10 cellular contexts compared by ENCODE assay signal in the genomic region with DNA sequence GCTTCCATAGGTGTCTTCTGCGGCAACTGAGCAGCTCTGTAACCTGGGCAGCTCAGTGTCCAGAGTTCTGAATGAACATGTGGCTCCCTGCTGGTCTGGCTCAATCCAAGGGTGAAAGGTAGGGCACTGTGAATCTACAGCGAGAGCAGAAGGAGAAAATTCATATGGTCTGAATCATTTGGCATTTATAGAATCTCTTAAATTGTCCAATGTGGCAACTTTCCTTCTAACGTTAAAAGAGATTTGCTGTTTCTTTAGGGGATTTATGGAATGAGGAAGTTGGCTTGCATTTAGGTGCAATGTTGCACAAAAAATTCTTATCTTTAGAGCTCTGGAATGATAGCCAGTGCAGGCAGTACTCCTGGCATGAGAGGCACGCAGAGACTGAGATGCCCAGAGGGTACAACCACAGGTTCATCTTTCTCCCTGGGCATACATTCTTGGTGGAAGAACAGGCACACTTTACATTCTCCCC. TPM values are rescaled to one million over a fixed set of nuclear protein-coding genes. Genes with fewer than 3 reads are reported as not detected.
A peak's percentile ranks its signal among the peaks of the same experiment; 100 is the strongest.
DNase-seq lines count a peak whose midpoint lies in the region; ATAC-seq, FAIRE-seq and TF ChIP-seq lines count a peak whose summit lies in the region.
"Had no signal": no experiment of that assay in that cellular context is flagged by ENCODE, and none has a peak within 500 bp of the region (broad histone marks: within the 10 kb centered on the region; RNA-seq: fewer than 3 reads in every experiment).

No MANE protein-coding gene starts in this region.

- peak; percentile 92 for FAIRE-seq in H54 (lab: Jason Lieb, UNC)
- FAIRE-seq: GM18507 had no signal

- TF ChIP-seq POLR2A in H54 (IDR thresholded peaks at IDR 0.05; ENCODE audit: low read depth, low read length): no peak
- no peak for TF ChIP-seq POLR2A in gastrocnemius medialis (IDR thresholded peaks at IDR 0.05)

- DNase-seq in H54 (ENCODE audit: insufficient read length, low spot score) (no peak), SK-N-SH (peak; percentile 23), fibroblast of pulmonary artery (ENCODE audit: low read depth) (peak; percentile 88), gastrocnemius medialis (peak; percentile 27 to 54), NCI-H2081 (lab: John Stamatoyannopoulos, UW) (no peak), NCI-H1105 treated with DMSO at 0.1 percent for 48 hours (lab: John Stamatoyannopoulos, UW) (no peak)
- DNase-seq: stimulated activated CD4-positive, alpha-beta T cell treated with anti-CD3 and anti-CD28 coated beads, Interleukin-15, amount 100 ng/mL, for 24 hours had no signal

- TF ChIP-seq CTCF in SK-N-SH (IDR thresholded peaks at IDR 0.05): no peak
- TF ChIP-seq CTCF in fibroblast of pulmonary artery (IDR thresholded peaks at IDR 0.05; ENCODE audit: low read length, missing control alignments): no peak
- no peak for TF ChIP-seq CTCF in gastrocnemius medialis (IDR thresholded peaks at IDR 0.05 in 4 of 5, conservative IDR thresholded peaks at IDR 0.05 in 1 of 5)

- no peak overlapping the region; the same call in 1 of the 2 replicates for H3K9ac ChIP-seq in SK-N-SH

- 20% methylated on average over 4 of the region's 4 CpGs for WGBS in SK-N-SH (ENCODE audit: low lambda C conversion rate)

- peak overlapping the region in 1 of 2 experiments; percentile 9; a peak in 1 of 4 replicates for H3K4me3 ChIP-seq in SK-N-SH (ENCODE audit: low read depth in 2 of 2, low read length in 1 of 2)
- H3K4me3 ChIP-seq in fibroblast of pulmonary artery (replicated peaks; ENCODE audit: low read depth, low read length): no peak overlapping the region
- no peak overlapping the region for H3K4me3 ChIP-seq in gastrocnemius medialis

- peaks cover 96% of the 10 kb centered on the region for H3K79me2 ChIP-seq in SK-N-SH (ENCODE audit: insufficient read depth)

- H4K20me1 ChIP-seq in SK-N-SH (ENCODE audit: insufficient read depth): peaks cover 61% of the 10 kb centered on the region; the same call in 1 of the 2 replicates

- H3K4me1 ChIP-seq in SK-N-SH (ENCODE audit: control insufficient read depth in 1 of 2, insufficient read depth in 2 of 2, low read depth in 1 of 2, low read length in 1 of 2) (peaks cover 33 to 68% of the 10 kb centered on the region in 2 experiments), gastrocnemius medialis (peaks cover 47 to 54% of the 10 kb centered on the region in 2 donors)

- TF ChIP-seq RAD21 in SK-N-SH (IDR thresholded peaks at IDR 0.05; ENCODE audit: low read length): no peak

- ATAC-seq in gastrocnemius medialis (peak; percentile 92 to 98), HG02678 (IDR thresholded peaks at IDR 0.05; ENCODE audit: unreplicated experiment) (no peak), HG03108 (IDR thresholded peaks at IDR 0.05; ENCODE audit: unreplicated experiment) (no peak)

- H3K9me3 ChIP-seq in SK-N-SH (no peaks in the 10 kb centered on the region), gastrocnemius medialis (no peaks in the 10 kb centered on the region)

- H3K4me2 ChIP-seq in SK-N-SH: peak overlapping the region; percentile 60

- H3K27me3 ChIP-seq in SK-N-SH (ENCODE audit: insufficient read depth): no peaks in the 10 kb centered on the region
- no peaks in the 10 kb centered on the region for H3K27me3 ChIP-seq in gastrocnemius medialis

- peaks cover 62% of the 10 kb centered on the region for H3F3A ChIP-seq in SK-N-SH (replicated peaks; ENCODE audit: insufficient read depth)

- in situ Hi-C loops in gastrocnemius medialis (cut with MboI; ENCODE audit: low sequenced_read_pairs in 4 of 4): no loop called here

- H3K9me2 ChIP-seq in SK-N-SH: no peaks in the 10 kb centered on the region

- peaks cover 14 to 22% of the 10 kb centered on the region in 2 experiments for H3K36me3 ChIP-seq in SK-N-SH (replicated peaks in 1 of 2; ENCODE audit: control insufficient read depth in 1 of 2, insufficient read depth in 2 of 2, low read length in 1 of 2)
- peaks cover 0 to 25% of the 10 kb centered on the region in 2 donors for H3K36me3 ChIP-seq in gastrocnemius medialis

- POLR2A ChIA-PET in SK-N-SH (lab: Yijun Ruan, JAX): no interaction called here

- H3K27ac ChIP-seq in SK-N-SH (ENCODE audit: low read depth in 2 of 2, low read length in 1 of 2) (peak overlapping the region; percentile 72 to 77), gastrocnemius medialis (peak overlapping the region; percentile 40 to 48 (median 44))

- TF ChIP-seq EP300 in SK-N-SH (IDR thresholded peaks at IDR 0.05; ENCODE audit: borderline replicate concordance in 1 of 2, low read depth in 1 of 2, low read length in 1 of 2): peak in 1 of 2 experiments; percentile 85; a peak in 2 of 4 replicates

- H2AFZ ChIP-seq in SK-N-SH (ENCODE audit: low read depth): no peak overlapping the region

- CTCF ChIA-PET in SK-N-SH (lab: Yijun Ruan, JAX): interaction anchor here (0.9 to 1.3 kb wide), 3 partner anchors 14 to 270 kb away, joined by 3 read pairs; no protein-coding TSS in a partner anchor

- intact Hi-C loops in gastrocnemius medialis (cut with DNase I; ENCODE audit: low total_unique reads): no loop called here

TF ChIP-seq in SK-N-SH, 30 proteins besides CTCF, POLR2A, EP300 and RAD21 (continues in another document):
- TF ChIP-seq MEF2A (IDR thresholded peaks at IDR 0.05; ENCODE audit: borderline replicate concordance, low read depth): peak; percentile 97
- TF ChIP-seq SMC3 (IDR thresholded peaks at IDR 0.05; ENCODE audit: low read depth, low read length): no peak
- TF ChIP-seq JUND (IDR thresholded peaks at IDR 0.05): peak; percentile 91
- no peak for TF ChIP-seq MXI1 (IDR thresholded peaks at IDR 0.05; ENCODE audit: low read depth, low read length)
- TF ChIP-seq, protein P1, sequence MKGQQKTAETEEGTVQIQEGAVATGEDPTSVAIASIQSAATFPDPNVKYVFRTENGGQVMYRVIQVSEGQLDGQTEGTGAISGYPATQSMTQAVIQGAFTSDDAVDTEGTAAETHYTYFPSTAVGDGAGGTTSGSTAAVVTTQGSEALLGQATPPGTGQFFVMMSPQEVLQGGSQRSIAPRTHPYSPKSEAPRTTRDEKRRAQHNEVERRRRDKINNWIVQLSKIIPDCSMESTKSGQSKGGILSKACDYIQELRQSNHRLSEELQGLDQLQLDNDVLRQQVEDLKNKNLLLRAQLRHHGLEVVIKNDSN (IDR thresholded peaks at IDR 0.05; ENCODE audit: borderline replicate concordance, low read depth): no peak
- TF ChIP-seq MAX (IDR thresholded peaks at IDR 0.05; ENCODE audit: low read depth): peak; percentile 90
- TF ChIP-seq NRF1 (IDR thresholded peaks at IDR 0.05; ENCODE audit: low read depth, low read length): no peak
- TF ChIP-seq, protein P2, sequence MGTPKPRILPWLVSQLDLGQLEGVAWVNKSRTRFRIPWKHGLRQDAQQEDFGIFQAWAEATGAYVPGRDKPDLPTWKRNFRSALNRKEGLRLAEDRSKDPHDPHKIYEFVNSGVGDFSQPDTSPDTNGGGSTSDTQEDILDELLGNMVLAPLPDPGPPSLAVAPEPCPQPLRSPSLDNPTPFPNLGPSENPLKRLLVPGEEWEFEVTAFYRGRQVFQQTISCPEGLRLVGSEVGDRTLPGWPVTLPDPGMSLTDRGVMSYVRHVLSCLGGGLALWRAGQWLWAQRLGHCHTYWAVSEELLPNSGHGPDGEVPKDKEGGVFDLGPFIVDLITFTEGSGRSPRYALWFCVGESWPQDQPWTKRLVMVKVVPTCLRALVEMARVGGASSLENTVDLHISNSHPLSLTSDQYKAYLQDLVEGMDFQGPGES (IDR thresholded peaks at IDR 0.05; ENCODE audit: low read depth, low read length): no peak
- TF ChIP-seq NFIC (IDR thresholded peaks at IDR 0.05; ENCODE audit: borderline replicate concordance): peak; percentile 93
- no peak for TF ChIP-seq USF2 (IDR thresholded peaks at IDR 0.05; ENCODE audit: borderline replicate concordance, low read depth, low read length)
- TF ChIP-seq TCF12 (IDR thresholded peaks at IDR 0.05): peak; percentile 95
- TF ChIP-seq GATA2 (CRISPR knock-in tag; IDR thresholded peaks at IDR 0.05): no peak
- no peak for TF ChIP-seq EZH2phosphoT487 (IDR thresholded peaks at IDR 0.05; ENCODE audit: borderline replicate concordance, low read depth)
- TF ChIP-seq YY1 (IDR thresholded peaks at IDR 0.05; ENCODE audit: low read depth): no peak
- TF ChIP-seq TAF1 (IDR thresholded peaks at IDR 0.05; ENCODE audit: borderline replicate concordance, low read depth, low read length): 0 out of 2 replicates have a peak, but pooled peaks have one; percentile 12
- peak; percentile 98 for TF ChIP-seq ELF1 (IDR thresholded peaks at IDR 0.05)
- TF ChIP-seq, protein P3, sequence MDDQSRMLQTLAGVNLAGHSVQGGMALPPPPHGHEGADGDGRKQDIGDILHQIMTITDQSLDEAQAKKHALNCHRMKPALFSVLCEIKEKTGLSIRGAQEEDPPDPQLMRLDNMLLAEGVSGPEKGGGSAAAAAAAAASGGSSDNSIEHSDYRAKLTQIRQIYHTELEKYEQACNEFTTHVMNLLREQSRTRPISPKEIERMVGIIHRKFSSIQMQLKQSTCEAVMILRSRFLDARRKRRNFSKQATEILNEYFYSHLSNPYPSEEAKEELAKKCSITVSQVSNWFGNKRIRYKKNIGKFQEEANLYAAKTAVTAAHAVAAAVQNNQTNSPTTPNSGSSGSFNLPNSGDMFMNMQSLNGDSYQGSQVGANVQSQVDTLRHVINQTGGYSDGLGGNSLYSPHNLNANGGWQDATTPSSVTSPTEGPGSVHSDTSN (IDR thresholded peaks at IDR 0.05): peak; percentile 72
- peak; percentile 87 for TF ChIP-seq FOXM1 (IDR thresholded peaks at IDR 0.05; ENCODE audit: low read depth)
- TF ChIP-seq POLR2AphosphoS5 (IDR thresholded peaks at IDR 0.05; ENCODE audit: low read depth, low read length): no peak; the same call in 1 of the 2 replicates
- peak; percentile 77 for TF ChIP-seq RCOR1 (IDR thresholded peaks at IDR 0.05; ENCODE audit: low read length)
- no peak for TF ChIP-seq CHD2 (IDR thresholded peaks at IDR 0.05; ENCODE audit: low read length, partially characterized antibody)
- peak; percentile 62; the same call in 1 of the 2 replicates for TF ChIP-seq SIN3A (IDR thresholded peaks at IDR 0.05; ENCODE audit: borderline replicate concordance, low read depth, low read length)

RNA-seq across cellular contexts. Expression of gene ATXN10, which starts 17.0 kb away (rescaled TPM):
- polyA plus RNA-seq in SK-N-SH (2012; rRNA removed): 202 and 257 TPM in 2 replicates
- 276 and 300 TPM in 2 replicates for polyA plus RNA-seq in SK-N-SH (2012; cell fraction: cytosol; rRNA removed)
- 68.9 and 142 TPM in 2 replicates for polyA plus RNA-seq in SK-N-SH (2012; cell fraction: nucleus; rRNA removed)
- 10 to 100 TPM; 52.9 to 98.9 (median 78.5) TPM for total RNA-seq in gastrocnemius medialis

Comparison
In these comparisons a context has a peak if more than half of its experiments do, and no peak if none do; other contexts are left out.
1. DNase-seq: peak in SK-N-SH (single experiment), fibroblast of pulmonary artery (single experiment) and gastrocnemius medialis (2 of 2); none in H54 (single experiment), NCI-H2081 (0 of 2) and NCI-H1105 treated with DMSO at 0.1 percent for 48 hours (single experiment).
2. ATAC-seq: peak in gastrocnemius medialis (2 of 2); none in HG02678 (single experiment) and HG03108 (single experiment).